33 cellular contexts compared by ENCODE assay signal in the genomic region with DNA sequence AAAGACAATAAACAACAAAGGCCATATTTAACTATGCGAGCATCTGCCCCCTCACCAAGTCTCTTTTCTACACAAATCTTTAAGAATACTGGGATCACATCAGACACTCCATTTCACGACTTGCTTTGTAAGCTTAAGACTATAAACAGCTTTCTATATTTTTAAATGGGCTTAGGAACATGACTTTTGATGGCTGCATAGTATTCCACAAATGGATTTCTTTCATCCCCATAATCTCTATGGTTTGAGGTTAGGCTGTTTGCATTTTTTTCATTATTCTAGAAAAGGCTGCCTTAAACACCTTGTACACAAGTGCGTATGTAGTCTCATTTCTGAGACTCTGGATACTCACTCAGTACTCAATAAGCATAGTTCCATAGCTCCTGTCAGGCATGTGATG.
"Had no signal": no experiment of that assay in that cellular context is flagged by ENCODE, and none has a peak within 500 bp of the region (broad histone marks: within the 10 kb centered on the region; RNA-seq: fewer than 3 reads in every experiment).

No MANE protein-coding gene starts in this region.

- H3K27ac ChIP-seq: adrenal gland, ascending aorta, body of pancreas, brain microvascular endothelial cell, breast epithelium, cardiac muscle cell had no signal

- DNase-seq: activated effector memory CD4-positive, alpha-beta T cell treated with anti-CD3 and anti-CD28 coated beads, Interleukin-2, amount 50 U/mL, for 16 hours; activated effector memory CD4-positive, alpha-beta T cell treated with Interleukin-2 at 50 U/mL for 16 hours; activated gamma-delta T cell; activated gamma-delta T cell treated with Interleukin-2 at 50 U/mL for 16 hours; activated naive CD4-positive, alpha-beta T cell; activated naive CD4-positive, alpha-beta T cell treated with anti-CD3 and anti-CD28 coated beads for 36 hours; activated naive CD4-positive, alpha-beta T cell treated with anti-CD3 and anti-CD28 coated beads, Interleukin-2, amount 10 ng/mL, durations not matched to agents 7 days and 5 days; activated naive CD4-positive, alpha-beta T cell treated with anti-CD3 and anti-CD28 coated beads, Interleukin-2, amount 50 U/mL, for 16 hours; activated naive CD4-positive, alpha-beta T cell treated with Interleukin-2 at 50 U/mL for 16 hours; activated naive CD8-positive, alpha-beta T cell treated with anti-CD3 and anti-CD28 coated beads for 36 hours; activated naive CD8-positive, alpha-beta T cell treated with anti-CD3 and anti-CD28 coated beads, Interleukin-2, amount 10 ng/mL, durations not matched to agents 7 days and 5 days; activated naive CD8-positive, alpha-beta T cell treated with anti-CD3 and anti-CD28 coated beads, Interleukin-2, amount 50 U/mL, for 24 hours; activated T-cell treated with anti-CD3 and anti-CD28 coated beads, Interleukin-2, amount 50 U/mL, for 4 hours; activated T-cell treated with anti-CD3 and anti-CD28 coated beads, Interleukin-2, amount 50 U/mL, for 48 hours; activated T-cell treated with anti-CD3 and anti-CD28 coated beads, Interleukin-2, amount 50 U/mL, for 72 hours; amniotic stem cell; amygdala; anterior cingulate cortex; aorta; body of pancreas; brain microvascular endothelial cell; caudate nucleus; central memory CD4-positive, alpha-beta T cell; cerebellar nuclear complex had no signal

- H3K27me3 ChIP-seq: adrenal gland, ascending aorta, body of pancreas, brain microvascular endothelial cell, breast epithelium, cardiac muscle cell had no signal

- ATAC-seq: activated naive CD4-positive, alpha-beta T cell treated with anti-CD3 and anti-CD28 coated beads, Interleukin-2, amount 50 U/mL, for 72 hours; activated naive CD8-positive, alpha-beta T cell treated with anti-CD3 and anti-CD28 coated beads, Interleukin-2, amount 50 U/mL, for 24 hours; activated T-cell treated with anti-CD3 and anti-CD28 coated beads, Interleukin-2, amount 50 U/mL, for 4 hours; activated T-cell treated with anti-CD3 and anti-CD28 coated beads, Interleukin-2, amount 50 U/mL, for 72 hours; activated T-helper 17 cell treated with anti-CD3 and anti-CD28 coated beads, Interleukin-2, amount 50 U/mL, for 72 hours; body of pancreas had no signal

- FAIRE-seq: astrocyte, bronchial epithelial cell, colon had no signal

- H3K9me3 ChIP-seq: adrenal gland, ascending aorta, body of pancreas, breast epithelium had no signal

- H3K36me3 ChIP-seq: breast epithelium had no signal

- H3K4me1 ChIP-seq: ascending aorta, breast epithelium had no signal

- H3K4me3 ChIP-seq: adrenal gland, ascending aorta, body of pancreas, breast epithelium, cardiac muscle cell had no signal
